20 cellular contexts compared by ENCODE assay signal in the genomic region with DNA sequence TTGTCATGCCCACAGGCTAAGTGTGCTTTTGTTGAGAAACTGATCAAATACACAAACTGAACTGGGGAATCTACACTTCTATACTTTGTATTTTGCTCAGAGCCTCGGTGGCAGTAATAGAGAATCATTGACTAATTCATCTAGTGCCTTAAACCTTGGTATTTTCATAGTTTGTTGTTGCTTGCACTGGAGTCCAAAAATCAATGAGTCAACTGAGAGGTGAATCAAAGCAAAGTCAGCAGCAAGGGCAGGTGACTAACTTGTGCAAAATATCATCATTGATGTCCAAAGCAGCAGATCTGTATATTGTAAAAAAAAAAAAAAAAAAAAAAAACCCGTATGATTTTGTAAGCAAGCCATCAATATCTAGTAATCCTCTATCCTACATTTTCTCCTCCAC.
DNase-seq lines count a peak whose midpoint lies in the region; ATAC-seq and TF ChIP-seq lines count a peak whose summit lies in the region.
"Had no signal": no experiment of that assay in that cellular context is flagged by ENCODE, and none has a peak within 500 bp of the region (broad histone marks: within the 10 kb centered on the region; RNA-seq: fewer than 3 reads in every experiment).

No MANE protein-coding gene starts in this region.

- no peak overlapping the region for H3K9ac ChIP-seq in mammary epithelial cell (ENCODE audit: insufficient read depth, low read length)
- H3K9ac ChIP-seq: BLaER1 treated with 17β-estradiol and CSF1 and Interleukin-3, amounts not matched to agents 10 nM and 100 nM; KMS-11; SK-N-SH had no signal

- H3K9me2 ChIP-seq in hepatocyte (replicated peaks; ENCODE audit: insufficient read depth): no peaks in the 10 kb centered on the region
- H3K9me2 ChIP-seq: SK-N-SH had no signal

- no peak overlapping the region for H3K4me3 ChIP-seq in mammary epithelial cell (replicated peaks in 1 of 3; ENCODE audit: insufficient read depth in 1 of 3, low read depth in 2 of 3, low read length in 3 of 3)
- H3K4me3 ChIP-seq in hepatocyte: no peak overlapping the region
- H3K4me3 ChIP-seq: BLaER1 treated with 17β-estradiol and CSF1 and Interleukin-3, amounts not matched to agents 10 nM and 100 nM; GM23338; PC-9 had no signal

- H3K4me3 Mint-ChIP-seq in activated CD4-positive, alpha-beta T cell treated with anti-CD3 and anti-CD28 coated beads for 36 hours: no peak overlapping the region
- H3K4me3 Mint-ChIP-seq: CD4-positive, alpha-beta memory T cell; GM23338 had no signal

- H3K36me3 Mint-ChIP-seq in activated CD4-positive, alpha-beta T cell treated with anti-CD3 and anti-CD28 coated beads for 36 hours (ENCODE audit: low read depth): no peaks in the 10 kb centered on the region
- H3K36me3 Mint-ChIP-seq: CD4-positive, alpha-beta memory T cell had no signal

- H3K36me3 ChIP-seq in mammary epithelial cell (ENCODE audit: insufficient read depth, low read length) (no peaks in the 10 kb centered on the region), hepatocyte (replicated peaks; ENCODE audit: insufficient read depth, low read depth) (no peaks in the 10 kb centered on the region)
- H3K36me3 ChIP-seq: BLaER1 treated with 17β-estradiol and CSF1 and Interleukin-3, amounts not matched to agents 10 nM and 100 nM had no signal

- in situ Hi-C loops in mammary epithelial cell (cut with MboI; ENCODE audit: low sequenced_read_pairs in 2 of 2): no loop called here

- H3K79me2 ChIP-seq in mammary epithelial cell (ENCODE audit: insufficient read depth, low read length) (no peaks in the 10 kb centered on the region), hepatocyte (no peaks in the 10 kb centered on the region)

- POLR2A ChIA-PET in activated CD4-positive, alpha-beta T cell treated with anti-CD3 and anti-CD28 coated beads for 36 hours (lab: Charles Lee): interaction anchor here (0.6 kb wide), 1 partner anchor 1189 kb away, joined by 4 read pairs; no protein-coding TSS in a partner anchor

- TF ChIP-seq CTCF in mammary epithelial cell (conservative IDR thresholded peaks at IDR 0.05 in 1 of 2, IDR thresholded peaks at IDR 0.05 in 1 of 2; ENCODE audit: extremely low read depth in 1 of 2, insufficient read depth in 1 of 2, low read depth in 1 of 2, low read length in 2 of 2): no peak
- TF ChIP-seq CTCF in hepatocyte (IDR thresholded peaks at IDR 0.05; ENCODE audit: poor library complexity): no peak

- intact Hi-C loops in activated CD4-positive, alpha-beta T cell treated with anti-CD3 and anti-CD28 coated beads for 36 hours (cut with DNase I, micrococcal nuclease): no loop called here
- intact Hi-C loops in mammary epithelial cell (cut with micrococcal nuclease): no loop called here
- intact Hi-C loops in posterior vena cava (cut with DNase I): no loop called here

- no peaks in the 10 kb centered on the region for H3K9me3 ChIP-seq in mammary epithelial cell (replicated peaks; ENCODE audit: insufficient read depth, low read length)
- no peaks in the 10 kb centered on the region for H3K9me3 ChIP-seq in hepatocyte (ENCODE audit: low read depth)
- H3K9me3 ChIP-seq: SK-N-SH had no signal

- CTCF ChIA-PET in activated CD4-positive, alpha-beta T cell treated with anti-CD3 and anti-CD28 coated beads for 36 hours (lab: Charles Lee): no interaction called here
- CTCF ChIA-PET in mammary epithelial cell (lab: Charles Lee; ENCODE audit: low non-redundant PET): no interaction called here

- dilution Hi-C loops in mammary epithelial cell (cut with HindIII; ENCODE audit: low sequenced_read_pairs): no loop called here

- H3K27me3 ChIP-seq in mammary epithelial cell (ENCODE audit: insufficient read depth, low read length) (no peaks in the 10 kb centered on the region), hepatocyte (no peaks in the 10 kb centered on the region)
- H3K27me3 ChIP-seq: BLaER1 treated with 17β-estradiol and CSF1 and Interleukin-3, amounts not matched to agents 10 nM and 100 nM had no signal

- H3K27ac Mint-ChIP-seq in activated CD4-positive, alpha-beta T cell treated with anti-CD3 and anti-CD28 coated beads for 36 hours: no peak overlapping the region
- H3K27ac Mint-ChIP-seq: CD4-positive, alpha-beta memory T cell; GM23338 had no signal

- no peak overlapping the region for H3K27ac ChIP-seq in mammary epithelial cell (ENCODE audit: insufficient read depth, low read depth, low read length)
- no peak overlapping the region for H3K27ac ChIP-seq in hepatocyte
- H3K27ac ChIP-seq: 22Rv1; BLaER1 treated with 17β-estradiol and CSF1 and Interleukin-3, amounts not matched to agents 10 nM and 100 nM; KMS-11; PC-9 had no signal

- H3K4me2 ChIP-seq in mammary epithelial cell (ENCODE audit: insufficient read depth, low read depth, low read length): no peak overlapping the region
- no peak overlapping the region for H3K4me2 ChIP-seq in hepatocyte
- H3K4me2 ChIP-seq: BLaER1 treated with 17β-estradiol and CSF1 and Interleukin-3, amounts not matched to agents 10 nM and 100 nM; GM23338; KMS-11; PC-9; SK-N-SH had no signal

- no peaks in the 10 kb centered on the region for H3K9me3 Mint-ChIP-seq in activated CD4-positive, alpha-beta T cell treated with anti-CD3 and anti-CD28 coated beads for 36 hours (ENCODE audit: low read depth)
- H3K9me3 Mint-ChIP-seq: CD4-positive, alpha-beta memory T cell; GM23338 had no signal

- peaks cover 8% of the 10 kb centered on the region for H3K4me1 Mint-ChIP-seq in activated CD4-positive, alpha-beta T cell treated with anti-CD3 and anti-CD28 coated beads for 36 hours
- H3K4me1 Mint-ChIP-seq: GM23338 had no signal

- no peaks in the 10 kb centered on the region for H3K4me1 ChIP-seq in mammary epithelial cell (ENCODE audit: insufficient read depth, low read length)
- peaks cover 5% of the 10 kb centered on the region for H3K4me1 ChIP-seq in hepatocyte (ENCODE audit: insufficient read depth)

- H4K20me1 ChIP-seq in mammary epithelial cell (ENCODE audit: insufficient read depth, low read length): no peaks in the 10 kb centered on the region
- H4K20me1 ChIP-seq in hepatocyte (ENCODE audit: insufficient read depth, poor library complexity, severe bottlenecking): no peaks in the 10 kb centered on the region
- H4K20me1 ChIP-seq: BLaER1 treated with 17β-estradiol and CSF1 and Interleukin-3, amounts not matched to agents 10 nM and 100 nM had no signal

- peak; percentile 23 for ATAC-seq in activated CD4-positive, alpha-beta T cell treated with anti-CD3 and anti-CD28 coated beads for 36 hours
- ATAC-seq: GM23338, HCT116 had no signal

- no peak for DNase-seq in activated CD4-positive, alpha-beta T cell treated with anti-CD3 and anti-CD28 coated beads for 36 hours
- DNase-seq in activated CD4-positive, alpha-beta T cell treated with anti-CD3 and anti-CD28 coated beads for 1 hour: no peak
- DNase-seq in mammary epithelial cell (peak; percentile 35), hepatocyte (ENCODE audit: low spot score) (peak; percentile 9), NCI-H1092 (lab: John Stamatoyannopoulos, UW) (no peak), SK-N-DZ (ENCODE audit: low spot score) (no peak), posterior vena cava (ENCODE audit: low spot score) (no peak), NCI-H2171 (lab: John Stamatoyannopoulos, UW) (no peak)
- DNase-seq: CD4-positive, alpha-beta memory T cell; DND-41; NCI-H1694 treated with DMSO at 0.1 percent for 48 hours; PC-9; RPMI8226; SHP77 treated with DMSO at 0.1 percent for 48 hours had no signal

- H3K27me3 Mint-ChIP-seq in activated CD4-positive, alpha-beta T cell treated with anti-CD3 and anti-CD28 coated beads for 36 hours: peaks cover 6% of the 10 kb centered on the region

- 59% methylated on average over 2 of the region's 2 CpGs for WGBS in mammary epithelial cell (ENCODE audit: low coverage, missing lambda C conversion rate)
- 79% methylated on average over 2 of the region's 2 CpGs for WGBS in hepatocyte (ENCODE audit: low lambda C conversion rate, missing lambda C conversion rate)

- H2AFZ ChIP-seq in mammary epithelial cell (ENCODE audit: low read depth, low read length): no peak overlapping the region
- H2AFZ ChIP-seq in hepatocyte: no peak overlapping the region
- H2AFZ ChIP-seq: GM23338, PC-9 had no signal

- no TSS peak for BruUV-seq in mammary epithelial cell (replicated peaks; lab: Mats Ljungman, UMichigan)

Comparison
In these comparisons a context has a peak if more than half of its experiments do, and no peak if none do; other contexts are left out.
1. DNase-seq: peak in mammary epithelial cell (single experiment) and hepatocyte (single experiment); none in activated CD4-positive, alpha-beta T cell treated with anti-CD3 and anti-CD28 coated beads for 36 hours (single experiment), activated CD4-positive, alpha-beta T cell treated with anti-CD3 and anti-CD28 coated beads for 1 hour (single experiment), NCI-H1092 (single experiment), SK-N-DZ (single experiment), posterior vena cava (single experiment) and NCI-H2171 (single experiment).